Comparison of ENCODE assay signal across 17 cellular contexts in the genomic region with DNA sequence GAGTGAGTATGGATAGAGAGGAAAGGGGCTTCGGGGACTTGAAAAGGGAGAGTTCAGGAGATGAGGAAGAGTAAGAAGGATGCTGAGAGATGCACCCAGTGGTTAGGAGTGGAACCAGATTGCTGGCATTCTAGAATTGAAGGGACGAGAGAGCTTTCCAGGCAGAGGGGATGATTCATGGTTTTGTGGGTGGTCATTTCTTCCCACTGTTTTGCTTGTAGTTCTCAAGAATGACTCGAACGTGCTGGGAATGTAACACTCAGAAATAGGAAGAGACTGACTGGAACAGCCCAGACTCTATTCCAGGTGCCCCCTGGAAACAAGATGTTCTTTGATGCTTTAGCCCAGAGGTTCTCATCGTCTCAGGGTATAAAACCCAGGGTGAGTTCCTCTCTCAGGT.
DNase-seq lines count a peak whose midpoint lies in the region; TF ChIP-seq lines count a peak whose summit lies in the region.
"Had no signal": no experiment of that assay in that cellular context is flagged by ENCODE, and none has a peak within 500 bp of the region (broad histone marks: within the 10 kb centered on the region; RNA-seq: fewer than 3 reads in every experiment).

No MANE protein-coding gene starts in this region.

- TF ChIP-seq CTCF in uterus (IDR thresholded peaks at IDR 0.05): no peak
- TF ChIP-seq CTCF in transverse colon (IDR thresholded peaks at IDR 0.05): no peak

- no peaks in the 10 kb centered on the region for H3K36me3 ChIP-seq in SJCRH30
- no peaks in the 10 kb centered on the region for H3K36me3 ChIP-seq in uterus
- H3K36me3 ChIP-seq in transverse colon: no peaks in the 10 kb centered on the region
- H3K36me3 ChIP-seq: BLaER1 had no signal

- no peaks in the 10 kb centered on the region for H3K4me1 ChIP-seq in SJCRH30
- H3K4me1 ChIP-seq in uterus: no peaks in the 10 kb centered on the region
- H3K4me1 ChIP-seq in transverse colon: no peaks in the 10 kb centered on the region
- H3K4me1 ChIP-seq: BLaER1 had no signal

- H3K4me3 ChIP-seq in SJCRH30: no peak overlapping the region
- no peak overlapping the region for H3K4me3 ChIP-seq in uterus
- H3K4me3 ChIP-seq in transverse colon: no peak overlapping the region
- H3K4me3 ChIP-seq: BLaER1 had no signal

- H3K9me3 ChIP-seq in SJCRH30 (replicated peaks): no peaks in the 10 kb centered on the region
- no peaks in the 10 kb centered on the region for H3K9me3 ChIP-seq in uterus
- H3K9me3 ChIP-seq in transverse colon: no peaks in the 10 kb centered on the region
- H3K9me3 ChIP-seq: BLaER1 had no signal

- H3K27me3 ChIP-seq in SJCRH30 (no peaks in the 10 kb centered on the region), uterus (no peaks in the 10 kb centered on the region), transverse colon (no peaks in the 10 kb centered on the region)
- H3K27me3 ChIP-seq: BLaER1 had no signal

- H3K27ac ChIP-seq in SJCRH30 (no peak overlapping the region), uterus (no peak overlapping the region), transverse colon (no peak overlapping the region)
- H3K27ac ChIP-seq: BLaER1 had no signal

- no peak for TF ChIP-seq EP300 in transverse colon (IDR thresholded peaks at IDR 0.05; ENCODE audit: low read depth)

- WGBS in transverse colon (ENCODE audit: low coverage in 1 of 2), 2 donors: 80 to 81% methylated on average over 1 to 5 of the region's 5 CpGs

- TF ChIP-seq POLR2A in uterus (IDR thresholded peaks at IDR 0.05) (no peak), transverse colon (IDR thresholded peaks at IDR 0.05) (no peak)

- intact Hi-C loops in uterus (cut with DNase I; ENCODE audit: low total_unique reads): no loop called here
- intact Hi-C loops in transverse colon (cut with DNase I; ENCODE audit: low total_unique reads): no loop called here

- peak; percentile 15 for DNase-seq in H4 (ENCODE audit: low spot score)
- peak; percentile 33 for DNase-seq in astrocyte of the hippocampus (ENCODE audit: low read depth, low spot score)
- DNase-seq in kidney tubule cell (ENCODE audit: low spot score): peak; percentile 5
- peak; percentile 14 for DNase-seq in occipital lobe (lab: John Stamatoyannopoulos, UW)
- no peak for DNase-seq in HPDE6-E6E7 (ENCODE audit: extremely low spot score)
- no peak for DNase-seq in SJCRH30
- DNase-seq in uterus: no peak
- no peak for DNase-seq in transverse colon
- DNase-seq: 8988T; CD4-positive, alpha-beta memory T cell; DMS153; DMS79; GF-D8; GOT3; H9; IMR-90 had no signal

- in situ Hi-C loops in transverse colon (cut with MboI; ENCODE audit: low pct_ligation_motif_present in 1 of 4, low pct_unique_long_range_greater_than_20kb in 1 of 4, low sequenced_read_pairs in 3 of 4): no loop called here

Comparison
In these comparisons a context has a peak if more than half of its experiments do, and no peak if none do; other contexts are left out.
1. DNase-seq: peak in H4 (single experiment), astrocyte of the hippocampus (single experiment), kidney tubule cell (single experiment) and occipital lobe (single experiment); none in HPDE6-E6E7 (single experiment), SJCRH30 (0 of 2), uterus (0 of 2) and transverse colon (single experiment).